28 cellular contexts compared by ENCODE assay signal in genomic region chr2:137672961-137673552, GRCh38.
"Had no signal": no experiment of that assay in that cellular context is flagged by ENCODE, and none has a peak within 500 bp of the region (broad histone marks: within the 10 kb centered on the region; RNA-seq: fewer than 3 reads in every experiment).

No MANE protein-coding gene starts in this region.

- H3K36me3 Mint-ChIP-seq: activated naive CD8-positive, alpha-beta T cell had no signal

- H3K36me3 ChIP-seq: cardiac muscle cell, esophagus squamous epithelium had no signal

- ATAC-seq: activated CD4-positive, alpha-beta T cell treated with anti-CD3 and anti-CD28 coated beads for 36 hours; activated T-cell treated with anti-CD3 and anti-CD28 coated beads, Interleukin-2, amount 50 U/mL, for 4 hours; activated T-helper 17 cell treated with anti-CD3 and anti-CD28 coated beads, Interleukin-2, amount 50 U/mL, for 72 hours; body of pancreas; effector memory CD8-positive, alpha-beta T cell had no signal

- H3K9me3 Mint-ChIP-seq: activated CD4-positive, alpha-beta T cell treated with anti-CD3 and anti-CD28 coated beads, Interleukin-2, amount 10 ng/mL, durations not matched to agents 24 days and 14 days; activated T-cell treated with anti-CD3 and anti-CD28 coated beads, Interleukin-2, amount 50 U/mL, for 4 hours; central memory CD8-positive, alpha-beta T cell; dendritic cell treated with granulocyte-macrophage colony-stimulating factor and Interleukin-4, amounts not matched to agents 40 ng/mL and 50 ng/mL, for 4 days had no signal

- H3K27ac ChIP-seq: body of pancreas, cardiac muscle cell, coronary artery had no signal

- H3K27me3 Mint-ChIP-seq: activated CD4-positive, alpha-beta memory T cell treated with anti-CD3 and anti-CD28 coated beads, Interleukin-2, amount 10 ng/mL, durations not matched to agents 7 days and 5 days; activated CD4-positive, alpha-beta T cell treated with anti-CD3 and anti-CD28 coated beads for 36 hours; activated CD4-positive, alpha-beta T cell treated with anti-CD3 and anti-CD28 coated beads, Interleukin-2, amount 10 ng/mL, durations not matched to agents 24 days and 14 days; activated naive CD8-positive, alpha-beta T cell; activated T-helper 17 cell treated with anti-CD3 and anti-CD28 coated beads, Interleukin-2, amount 50 U/mL, for 72 hours; central memory CD8-positive, alpha-beta T cell; dendritic cell treated with granulocyte-macrophage colony-stimulating factor and Interleukin-4, amounts not matched to agents 40 ng/mL and 50 ng/mL, for 4 days; effector memory CD8-positive, alpha-beta T cell had no signal

- H3K27ac Mint-ChIP-seq: activated CD4-positive, alpha-beta memory T cell treated with anti-CD3 and anti-CD28 coated beads, Interleukin-2, amount 10 ng/mL, durations not matched to agents 7 days and 5 days; activated CD4-positive, alpha-beta T cell treated with anti-CD3 and anti-CD28 coated beads for 36 hours; activated CD4-positive, alpha-beta T cell treated with anti-CD3 and anti-CD28 coated beads, Interleukin-2, amount 10 ng/mL, durations not matched to agents 24 days and 14 days; activated naive CD8-positive, alpha-beta T cell; activated T-helper 17 cell treated with anti-CD3 and anti-CD28 coated beads, Interleukin-2, amount 50 U/mL, for 72 hours; dendritic cell treated with granulocyte-macrophage colony-stimulating factor and Interleukin-4, amounts not matched to agents 40 ng/mL and 50 ng/mL, for 4 days; effector memory CD8-positive, alpha-beta T cell had no signal

- H3K4me1 ChIP-seq: body of pancreas had no signal

- H3K9me3 ChIP-seq: body of pancreas, esophagus squamous epithelium had no signal

- H3K4me1 Mint-ChIP-seq: activated CD4-positive, alpha-beta memory T cell treated with anti-CD3 and anti-CD28 coated beads, Interleukin-2, amount 10 ng/mL, durations not matched to agents 7 days and 5 days; activated CD4-positive, alpha-beta T cell treated with anti-CD3 and anti-CD28 coated beads for 36 hours; activated CD4-positive, alpha-beta T cell treated with anti-CD3 and anti-CD28 coated beads, Interleukin-2, amount 10 ng/mL, durations not matched to agents 24 days and 14 days; activated T-helper 17 cell treated with anti-CD3 and anti-CD28 coated beads, Interleukin-2, amount 50 U/mL, for 72 hours; central memory CD8-positive, alpha-beta T cell had no signal

- H3K4me3 Mint-ChIP-seq: activated CD4-positive, alpha-beta memory T cell treated with anti-CD3 and anti-CD28 coated beads, Interleukin-2, amount 10 ng/mL, durations not matched to agents 7 days and 5 days; activated CD4-positive, alpha-beta T cell treated with anti-CD3 and anti-CD28 coated beads for 36 hours; activated CD4-positive, alpha-beta T cell treated with anti-CD3 and anti-CD28 coated beads, Interleukin-2, amount 10 ng/mL, durations not matched to agents 24 days and 14 days; activated naive CD8-positive, alpha-beta T cell; activated T-cell treated with anti-CD3 and anti-CD28 coated beads, Interleukin-2, amount 50 U/mL, for 4 hours; activated T-helper 17 cell treated with anti-CD3 and anti-CD28 coated beads, Interleukin-2, amount 50 U/mL, for 72 hours; central memory CD8-positive, alpha-beta T cell; dendritic cell treated with granulocyte-macrophage colony-stimulating factor and Interleukin-4, amounts not matched to agents 40 ng/mL and 50 ng/mL, for 4 days; effector memory CD8-positive, alpha-beta T cell had no signal

- FAIRE-seq: astrocyte had no signal

- H3K27me3 ChIP-seq: body of pancreas, cardiac muscle cell, esophagus squamous epithelium had no signal

- H3K4me3 ChIP-seq: body of pancreas, cardiac muscle cell, coronary artery, esophagus squamous epithelium had no signal

- DNase-seq: activated CD4-positive, alpha-beta memory T cell treated with anti-CD3 and anti-CD28 coated beads, Interleukin-2, amount 10 ng/mL, durations not matched to agents 7 days and 5 days; activated CD4-positive, alpha-beta T cell treated with anti-CD3 and anti-CD28 coated beads for 36 hours; activated CD4-positive, alpha-beta T cell treated with anti-CD3 and anti-CD28 coated beads, Interleukin-2, amount 10 ng/mL, durations not matched to agents 24 days and 14 days; activated CD4-positive, alpha-beta T cell treated with anti-CD3 and anti-CD28 coated beads, Interleukin-2, amount 50 U/mL, for 4 hours; activated CD4-positive, CD25-positive, alpha-beta regulatory T cell; activated CD4-positive, CD25-positive, alpha-beta regulatory T cell treated with anti-CD3 and anti-CD28 coated beads, Interleukin-2, amount 50 U/mL, for 72 hours; activated effector memory CD4-positive, alpha-beta T cell treated with Interleukin-2 at 50 U/mL for 16 hours; activated gamma-delta T cell treated with Interleukin-2 at 50 U/mL for 16 hours; activated naive CD4-positive, alpha-beta T cell treated with anti-CD3 and anti-CD28 coated beads, Interleukin-2, amount 50 U/mL, for 16 hours; activated naive CD4-positive, alpha-beta T cell treated with Interleukin-2 at 50 U/mL for 16 hours; activated T-cell treated with anti-CD3 and anti-CD28 coated beads, Interleukin-2, amount 50 U/mL, for 4 hours; amniotic stem cell; anterior cingulate cortex; body of pancreas; effector CD4-positive, alpha-beta T cell; effector memory CD8-positive, alpha-beta T cell; erythroblast; esophagus squamous epithelium; foreskin melanocyte; head of caudate nucleus; T-helper 2 cell had no signal
